ENCODE assay signal across 11 cellular contexts in genomic region chr4:158826882-158827281, GRCh38. TPM values are rescaled to one million over a fixed set of nuclear protein-coding genes. Genes with fewer than 3 reads are reported as not detected.
A peak's percentile ranks its signal among the peaks of the same experiment; 100 is the strongest.
DNase-seq lines count a peak whose midpoint lies in the region; ATAC-seq and TF ChIP-seq lines count a peak whose summit lies in the region.
"Had no signal": no experiment of that assay in that cellular context is flagged by ENCODE, and none has a peak within 500 bp of the region (broad histone marks: within the 10 kb centered on the region; RNA-seq: fewer than 3 reads in every experiment).

No MANE protein-coding gene starts in this region.

- no peaks in the 10 kb centered on the region for H3K9me3 Mint-ChIP-seq in CD4-positive, CD25-positive, alpha-beta regulatory T cell
- H3K9me3 Mint-ChIP-seq in WTC11 (no peaks in the 10 kb centered on the region), H9 (no peaks in the 10 kb centered on the region)

- H3K4me1 ChIP-seq in CD4-positive, CD25-positive, alpha-beta regulatory T cell (ENCODE audit: control insufficient read depth, insufficient read depth, low read length, poor library complexity, severe bottlenecking) = peaks cover 20% of the 10 kb centered on the region
- H3K4me1 ChIP-seq in H9 (ENCODE audit: insufficient read depth, low read length) = no peaks in the 10 kb centered on the region

- no peak overlapping the region for H4K5ac ChIP-seq in H9 (ENCODE audit: insufficient read length, low read depth, low read length)

- no peak for TF ChIP-seq CTCF in WTC11 (IDR thresholded peaks at IDR 0.05)
- no peak for TF ChIP-seq CTCF in H9 (conservative IDR thresholded peaks at IDR 0.05)
- TF ChIP-seq CTCF in GM10248 (IDR thresholded peaks at IDR 0.05; ENCODE audit: control extremely low read depth, extremely low read depth, low read depth, missing control alignments) = no peak
- TF ChIP-seq CTCF in RWPE1 (conservative IDR thresholded peaks at IDR 0.05; ENCODE audit: low read depth) = no peak

- H4K91ac ChIP-seq in H9 (ENCODE audit: insufficient read length, low read depth, low read length) = no peak overlapping the region

- H3K23ac ChIP-seq in H9 (ENCODE audit: insufficient read length, low read depth, low read length) = no peak overlapping the region

- H2AFZ ChIP-seq in H9 (ENCODE audit: low read length) = no peak overlapping the region
- H2AFZ ChIP-seq: GM23248 had no signal

- H2BK120ac ChIP-seq in H9 (ENCODE audit: low read depth, low read length, poor library complexity, severe bottlenecking) = no peak overlapping the region

- H4K8ac ChIP-seq in H9 (replicated peaks; ENCODE audit: insufficient read length, low read depth, low read length) = no peak overlapping the region

- H3K79me1 ChIP-seq in H9 (ENCODE audit: insufficient read depth, low read depth, low read length, poor library complexity, severe bottlenecking) = no peaks in the 10 kb centered on the region

- H3K4me3 ChIP-seq in CD4-positive, CD25-positive, alpha-beta regulatory T cell (ENCODE audit: low read depth, low read length) = peak overlapping the region; percentile 22
- H3K4me3 ChIP-seq: GM23248 had no signal

- H3K56ac ChIP-seq in H9 (ENCODE audit: insufficient read length, low read depth, low read length) = no peak overlapping the region

- H3K36me3 ChIP-seq in CD4-positive, CD25-positive, alpha-beta regulatory T cell (ENCODE audit: control insufficient read depth, insufficient read depth, low read length) = no peaks in the 10 kb centered on the region

- no peaks in the 10 kb centered on the region for H3K27me3 ChIP-seq in CD4-positive, CD25-positive, alpha-beta regulatory T cell (ENCODE audit: control insufficient read depth, insufficient read depth, low read length)
- no peaks in the 10 kb centered on the region for H3K27me3 ChIP-seq in H9 (ENCODE audit: insufficient read depth, low read length)

- no peak overlapping the region for H3K4me2 ChIP-seq in H9 (ENCODE audit: insufficient read depth, insufficient read length, low read length)

- H3K14ac ChIP-seq in H9 (ENCODE audit: insufficient read depth, low read length) = no peak overlapping the region

- H2BK20ac ChIP-seq in H9 (ENCODE audit: low read depth, low read length, poor library complexity, severe bottlenecking) = no peak overlapping the region

- no peak overlapping the region for H3K4ac ChIP-seq in H9 (ENCODE audit: low read depth, low read length)

- no peak overlapping the region for H2BK12ac ChIP-seq in H9 (ENCODE audit: insufficient read length, low read depth, low read length)

- no peaks in the 10 kb centered on the region for H3K79me2 ChIP-seq in H9 (ENCODE audit: insufficient read depth, low read length)

- no peak overlapping the region for H2AK5ac ChIP-seq in H9 (ENCODE audit: insufficient read length, low read length)

- H3K4me3 Mint-ChIP-seq in CD4-positive, CD25-positive, alpha-beta regulatory T cell = peak overlapping the region in 2 of 4 donors; percentile 6 to 63
- no peak overlapping the region for H3K4me3 Mint-ChIP-seq in WTC11
- H3K4me3 Mint-ChIP-seq in H9 = no peak overlapping the region

- no peak overlapping the region for H2BK15ac ChIP-seq in H9 (ENCODE audit: low read depth, low read length)

- H3K9me3 ChIP-seq in CD4-positive, CD25-positive, alpha-beta regulatory T cell (ENCODE audit: control insufficient read depth in 2 of 2, low read length in 2 of 2) = no peaks in the 10 kb centered on the region
- no peaks in the 10 kb centered on the region for H3K9me3 ChIP-seq in H9 (ENCODE audit: control insufficient read depth, low read depth, low read length)

- no CpG with 5 or more reads among the region's 1 CpG for WGBS in H9 (ENCODE audit: extremely low coverage, insufficient read length, low lambda C conversion rate)

- DNase-seq in CD4-positive, CD25-positive, alpha-beta regulatory T cell = peak in 1 of 3 donors; percentile 25
- DNase-seq in WTC11 (ENCODE audit: low spot score) = no peak
- DNase-seq in left colon = no peak
- no peak for DNase-seq in H9
- DNase-seq in GM10248 (ENCODE audit: extremely low spot score) = no peak
- DNase-seq in RWPE1 (ENCODE audit: low spot score) = no peak
- DNase-seq: amniotic stem cell, DND-41, GM23248 had no signal

- H3K9ac ChIP-seq in H9 (ENCODE audit: extremely low read depth, insufficient read length, low read length) = no peak overlapping the region
- H3K9ac ChIP-seq: GM23248 had no signal

- H3K27ac Mint-ChIP-seq in CD4-positive, CD25-positive, alpha-beta regulatory T cell = peak overlapping the region; percentile 10 to 87 (median 79)
- no peak overlapping the region for H3K27ac Mint-ChIP-seq in WTC11
- no peak overlapping the region; a peak in 1 of 7 replicates for H3K27ac Mint-ChIP-seq in H9

- H3K4me1 Mint-ChIP-seq in CD4-positive, CD25-positive, alpha-beta regulatory T cell = peaks cover 12 to 34% (median 29%) of the 10 kb centered on the region in 4 donors
- peaks cover 2% of the 10 kb centered on the region for H3K4me1 Mint-ChIP-seq in WTC11
- H3K4me1 Mint-ChIP-seq in H9 = peaks cover 0 to 7% of the 10 kb centered on the region in 2 experiments; a peak in 3 of 4 replicates

- POLR2A ChIA-PET in WTC11 (lab: Charles Lee) = no interaction called here
- POLR2A ChIA-PET in GM10248 (lab: Yijun Ruan, JAX) = no interaction called here
- POLR2A ChIA-PET in RWPE1 (lab: Yijun Ruan, JAX; ENCODE audit: low non-redundant PET) = no interaction called here

- no peak for ATAC-seq in CD4-positive, CD25-positive, alpha-beta regulatory T cell (ENCODE audit: low read depth in 2 of 2)
- peak; percentile 40 for ATAC-seq in GM21447 (IDR thresholded peaks at IDR 0.05; ENCODE audit: unreplicated experiment)
- no peak for ATAC-seq in WTC11
- peak; percentile 87 for ATAC-seq in left colon
- ATAC-seq in GM18520 (IDR thresholded peaks at IDR 0.05; ENCODE audit: unreplicated experiment) = no peak

- H3K23me2 ChIP-seq in H9 (ENCODE audit: insufficient read length, low read depth, low read length, poor library complexity, severe bottlenecking) = no peaks in the 10 kb centered on the region

- H3T11ph ChIP-seq in H9 (ENCODE audit: low read length) = no peak overlapping the region

- no peaks in the 10 kb centered on the region for H4K20me1 ChIP-seq in H9 (ENCODE audit: control insufficient read depth, insufficient read depth, insufficient read length)

- H3K27me3 Mint-ChIP-seq in CD4-positive, CD25-positive, alpha-beta regulatory T cell = no peaks in the 10 kb centered on the region
- no peaks in the 10 kb centered on the region for H3K27me3 Mint-ChIP-seq in WTC11 (ENCODE audit: low read depth)
- H3K27me3 Mint-ChIP-seq in H9 (ENCODE audit: low read depth) = no peaks in the 10 kb centered on the region

- H3K36me3 Mint-ChIP-seq in CD4-positive, CD25-positive, alpha-beta regulatory T cell = peaks cover 28% of the 10 kb centered on the region
- H3K36me3 Mint-ChIP-seq in WTC11 = 0 out of 2 replicates have a peak, but pooled peaks cover 2% of the 10 kb centered on the region
- H3K36me3 Mint-ChIP-seq in H9 (ENCODE audit: insufficient read depth in 1 of 3, low read depth in 3 of 3) = peaks cover 3 to 8% (median 3%) of the 10 kb centered on the region in 3 experiments; a peak in 2 of 7 replicates

- no peak overlapping the region for H2BK5ac ChIP-seq in H9 (ENCODE audit: insufficient read length, low read length)

- H3K27ac ChIP-seq in CD4-positive, CD25-positive, alpha-beta regulatory T cell (ENCODE audit: insufficient read depth, low read length, poor library complexity, severe bottlenecking) = no peak overlapping the region
- H3K27ac ChIP-seq in H9 (ENCODE audit: insufficient read length, low read depth, low read length) (no peak overlapping the region), RWPE1 (no peak overlapping the region)
- H3K27ac ChIP-seq: GM23248 had no signal

- intact Hi-C loops in left colon (cut with DNase I, micrococcal nuclease) = no loop called here

- CTCF ChIA-PET in WTC11 (lab: Charles Lee) = no interaction called here
- CTCF ChIA-PET in GM10248 (lab: Yijun Ruan, JAX) = interaction anchor here (1.3 to 4.1 kb wide), 4 partner anchors 10 to 376 kb away, joined by 3 to 17 read pairs (median 6); no protein-coding TSS in a partner anchor
- CTCF ChIA-PET in RWPE1 (lab: Yijun Ruan, JAX) = no interaction called here

- no peak overlapping the region for H3K18ac ChIP-seq in H9 (ENCODE audit: insufficient read length, low read depth, low read length)

TF ChIP-seq in WTC11, 78 proteins besides CTCF, POLR2A, EP300 and RAD21:
- no peak for TF ChIP-seq MAX (CRISPR knock-in tag; IDR thresholded peaks at IDR 0.05)
- no peak for TF ChIP-seq HMGXB4 (CRISPR knock-in tag; IDR thresholded peaks at IDR 0.05)
- TF ChIP-seq TEAD1 (CRISPR knock-in tag; IDR thresholded peaks at IDR 0.05) = no peak
- TF ChIP-seq ETV6 (CRISPR knock-in tag; IDR thresholded peaks at IDR 0.05) = no peak
- TF ChIP-seq JUN (CRISPR knock-in tag; IDR thresholded peaks at IDR 0.05) = no peak
- 0 out of 2 replicates have a peak, but pooled peaks have one; percentile 20 for TF ChIP-seq GABPB1 (CRISPR knock-in tag; IDR thresholded peaks at IDR 0.05)

RNA-seq across cellular contexts. Expression of gene FNIP2, which starts 58.1 kb away (rescaled TPM):
- 8.9 TPM for total RNA-seq in CD4-positive, CD25-positive, alpha-beta regulatory T cell
- 1 to 10 TPM; 1.5 to 3.9 (median 2.1) TPM for polyA plus RNA-seq in CD4-positive, CD25-positive, alpha-beta regulatory T cell
- total RNA-seq in WTC11 (2021) (8.2 to 10.2 TPM (median 8.6 TPM) in 3 replicates), left colon (10 to 100 TPM; 69.0 TPM), H9 (2021) (9.6 and 11.4 TPM in 2 replicates)

Comparison
In these comparisons a context has a peak if more than half of its experiments do, and no peak if none do; other contexts are left out.
1. ATAC-seq: peak in GM21447 (single experiment) and left colon (single experiment); none in CD4-positive, CD25-positive, alpha-beta regulatory T cell (0 of 2), WTC11 (single experiment) and GM18520 (single experiment).
2. H3K27ac Mint-ChIP-seq: peak in CD4-positive, CD25-positive, alpha-beta regulatory T cell (3 of 3); none in WTC11 (single experiment) and H9 (0 of 3).